Comparison of ENCODE assay signal across 15 cellular contexts in genomic region chr2:16283071-16283850, GRCh38.
A peak's percentile ranks its signal among the peaks of the same experiment; 100 is the strongest.
DNase-seq lines count a peak whose midpoint lies in the region; ATAC-seq and TF ChIP-seq lines count a peak whose summit lies in the region.
"Had no signal": no experiment of that assay in that cellular context is flagged by ENCODE, and none has a peak within 500 bp of the region (broad histone marks: within the 10 kb centered on the region; RNA-seq: fewer than 3 reads in every experiment).

No MANE protein-coding gene starts in this region.

- DNase-seq in esophagus muscularis mucosa (ENCODE audit: extremely low spot score) (peak; percentile 90), neuronal stem cell (ENCODE audit: low spot score) (no peak), vagina (ENCODE audit: extremely low spot score in 2 of 2) (no peak), hippocampal formation (lab: John Stamatoyannopoulos, UW) (no peak), psoas muscle (no peak)
- DNase-seq: C1 segment of cervical spinal cord; Caco-2; CD4-positive, CD25-positive, alpha-beta regulatory T cell; CD8-positive, alpha-beta T cell; DMS153; DND-41; GOT3; H7; HCEC 1CT had no signal

- no peak overlapping the region for H4K8ac ChIP-seq in neuronal stem cell (ENCODE audit: low read depth, low read length)

- H3K4me2 ChIP-seq in BLaER1 treated with 17β-estradiol and CSF1 and Interleukin-3, amounts not matched to agents 10 nM and 100 nM: peak overlapping the region in 8 of 11 experiments; percentile 38 to 73 (median 50); a peak in 15 of 22 replicates
- H3K4me2 ChIP-seq in neuronal stem cell (ENCODE audit: insufficient read depth, low read length, poor library complexity, severe bottlenecking): no peak overlapping the region

- peak overlapping the region; percentile 12 for H2BK15ac ChIP-seq in neuronal stem cell (ENCODE audit: low read length)

- no peak overlapping the region for H3K14ac ChIP-seq in neuronal stem cell (ENCODE audit: low read length)

- 90% methylated on average over 10 of the region's 10 CpGs for WGBS in esophagus muscularis mucosa
- no CpG with 5 or more reads among the region's 10 CpGs for WGBS in neuronal stem cell (ENCODE audit: extremely low coverage in 2 of 2, insufficient read length in 2 of 2, insufficient replicate concordance in 1 of 2), 2 donors
- WGBS in psoas muscle, 3 donors: 83 to 90% (median 86%) methylated on average over 10 of the region's 10 CpGs

- no peak overlapping the region for H3K4ac ChIP-seq in neuronal stem cell (ENCODE audit: low read length)

- no peak overlapping the region for H2BK5ac ChIP-seq in neuronal stem cell (ENCODE audit: low read length)

- H3K27me3 ChIP-seq in BLaER1 treated with 17β-estradiol and CSF1 and Interleukin-3, amounts not matched to agents 10 nM and 100 nM: peaks cover 0 to 18% (median 6%) of the 10 kb centered on the region in 11 experiments; a peak in 8 of 22 replicates
- H3K27me3 ChIP-seq in esophagus muscularis mucosa (no peaks in the 10 kb centered on the region), neuronal stem cell (ENCODE audit: control insufficient read depth in 3 of 3, insufficient read depth in 3 of 3, low read depth in 1 of 3, low read length in 3 of 3) (no peaks in the 10 kb centered on the region), vagina (no peaks in the 10 kb centered on the region), psoas muscle (ENCODE audit: insufficient read depth in 3 of 3, low read length in 2 of 3) (no peaks in the 10 kb centered on the region)

- H3K23ac ChIP-seq in neuronal stem cell (ENCODE audit: low read depth, low read length, poor library complexity): no peak overlapping the region

- no peak overlapping the region for H3K4me3 ChIP-seq in BLaER1 treated with 17β-estradiol and CSF1 and Interleukin-3, amounts not matched to agents 10 nM and 100 nM
- H3K4me3 ChIP-seq in esophagus muscularis mucosa (no peak overlapping the region), neuronal stem cell (ENCODE audit: low read length in 2 of 2) (no peak overlapping the region), vagina (no peak overlapping the region), psoas muscle (no peak overlapping the region)

- no peaks in the 10 kb centered on the region for H3K9me3 ChIP-seq in BLaER1 treated with 17β-estradiol and CSF1 and Interleukin-3, amounts not matched to agents 10 nM and 100 nM (replicated peaks in 1 of 11)
- no peaks in the 10 kb centered on the region for H3K9me3 ChIP-seq in esophagus muscularis mucosa
- no peaks in the 10 kb centered on the region for H3K9me3 ChIP-seq in neuronal stem cell (replicated peaks in 1 of 2; ENCODE audit: control insufficient read depth in 2 of 2, insufficient read depth in 1 of 2, low read depth in 1 of 2, low read length in 2 of 2)
- no peaks in the 10 kb centered on the region for H3K9me3 ChIP-seq in vagina
- no peaks in the 10 kb centered on the region for H3K9me3 ChIP-seq in psoas muscle
- H3K9me3 ChIP-seq: Caco-2 had no signal

- no peak overlapping the region for H3K18ac ChIP-seq in neuronal stem cell (ENCODE audit: low read length)

- no peaks in the 10 kb centered on the region for H3K79me1 ChIP-seq in neuronal stem cell (ENCODE audit: low read depth, low read length)

- no peak for TF ChIP-seq POLR2A in esophagus muscularis mucosa (IDR thresholded peaks at IDR 0.05; ENCODE audit: low read depth)
- TF ChIP-seq POLR2A in vagina (IDR thresholded peaks at IDR 0.05): no peak

- TF ChIP-seq CTCF in esophagus muscularis mucosa (IDR thresholded peaks at IDR 0.05) (no peak), vagina (IDR thresholded peaks at IDR 0.05) (no peak), psoas muscle (IDR thresholded peaks at IDR 0.05) (no peak)

- no peak overlapping the region for H2BK12ac ChIP-seq in neuronal stem cell (ENCODE audit: low read length)

- intact Hi-C loops in esophagus muscularis mucosa (cut with DNase I) (loop anchor here (5.0 to 10.0 kb wide), 2 partner anchors 338 to 646 kb away; partner anchors contain the start of gene MYCN), vagina (cut with DNase I) (no loop called here), psoas muscle (cut with DNase I) (loop anchor here (5.0 to 10.0 kb wide), 3 partner anchors 222 to 646 kb away; partner anchors contain the start of gene MYCN (in 1 of the 2))

- H2AK5ac ChIP-seq in neuronal stem cell (ENCODE audit: low read depth, low read length): no peak overlapping the region

- H3K27ac ChIP-seq in BLaER1 treated with 17β-estradiol and CSF1 and Interleukin-3, amounts not matched to agents 10 nM and 100 nM: no peak overlapping the region
- H3K27ac ChIP-seq in esophagus muscularis mucosa (replicated peaks in 1 of 4) (no peak overlapping the region), neuronal stem cell (replicated peaks; ENCODE audit: low read length) (no peak overlapping the region), vagina (no peak overlapping the region), psoas muscle (no peak overlapping the region)

- peaks cover 0 to 26% (median 12%) of the 10 kb centered on the region in 10 experiments; a peak in 14 of 20 replicates for H3K4me1 ChIP-seq in BLaER1 treated with 17β-estradiol and CSF1 and Interleukin-3, amounts not matched to agents 10 nM and 100 nM
- no peaks in the 10 kb centered on the region for H3K4me1 ChIP-seq in esophagus muscularis mucosa
- peaks cover 5 to 7% of the 10 kb centered on the region in 2 donors for H3K4me1 ChIP-seq in neuronal stem cell (ENCODE audit: control insufficient read depth in 2 of 2, insufficient read depth in 1 of 2, low read depth in 1 of 2, low read length in 2 of 2)
- H3K4me1 ChIP-seq in vagina: no peaks in the 10 kb centered on the region
- H3K4me1 ChIP-seq in psoas muscle: no peaks in the 10 kb centered on the region

- no peak overlapping the region for H4K91ac ChIP-seq in neuronal stem cell (ENCODE audit: low read depth, low read length, poor library complexity)

- no peak overlapping the region for H2BK120ac ChIP-seq in neuronal stem cell (ENCODE audit: low read depth, low read length)

- no peak overlapping the region for H3K9ac ChIP-seq in BLaER1 treated with 17β-estradiol and CSF1 and Interleukin-3, amounts not matched to agents 10 nM and 100 nM
- no peak overlapping the region for H3K9ac ChIP-seq in neuronal stem cell (ENCODE audit: low read depth, low read length, poor library complexity)

- no peaks in the 10 kb centered on the region for H3K36me3 ChIP-seq in BLaER1 treated with 17β-estradiol and CSF1 and Interleukin-3, amounts not matched to agents 10 nM and 100 nM
- H3K36me3 ChIP-seq in esophagus muscularis mucosa (no peaks in the 10 kb centered on the region), neuronal stem cell (replicated peaks in 1 of 2; ENCODE audit: control insufficient read depth in 2 of 2, insufficient read depth in 2 of 2, low read length in 2 of 2) (no peaks in the 10 kb centered on the region), vagina (no peaks in the 10 kb centered on the region), psoas muscle (ENCODE audit: insufficient read depth in 1 of 2, low read depth in 1 of 2) (no peaks in the 10 kb centered on the region)

- ATAC-seq in psoas muscle: no peak
- ATAC-seq: CD8-positive, alpha-beta T cell had no signal

- H2AFZ ChIP-seq in neuronal stem cell (ENCODE audit: low read length): no peak overlapping the region

- peaks cover 0 to 4% (median 0%) of the 10 kb centered on the region in 11 experiments; a peak in 2 of 22 replicates for H4K20me1 ChIP-seq in BLaER1 treated with 17β-estradiol and CSF1 and Interleukin-3, amounts not matched to agents 10 nM and 100 nM

- no peak for TF ChIP-seq EP300 in esophagus muscularis mucosa (IDR thresholded peaks at IDR 0.05)
